8 cellular contexts compared by ENCODE assay signal in genomic region chr20:56469077-56469449, GRCh38. TPM values are rescaled to one million over a fixed set of nuclear protein-coding genes. Genes with fewer than 3 reads are reported as not detected.
A peak's percentile ranks its signal among the peaks of the same experiment; 100 is the strongest.
DNase-seq lines count a peak whose midpoint lies in the region; ATAC-seq and TF ChIP-seq lines count a peak whose summit lies in the region.

No MANE protein-coding gene starts in this region.

- H3K36me3 ChIP-seq in HCT116 (ENCODE audit: control insufficient read depth in 1 of 2, insufficient read depth in 2 of 2, low read length in 2 of 2) (peaks cover 0 to 10% of the 10 kb centered on the region in 2 experiments; a peak in 3 of 4 replicates), hepatocyte (replicated peaks; ENCODE audit: insufficient read depth, low read depth) (no peaks in the 10 kb centered on the region), smooth muscle cell (ENCODE audit: low read depth) (peaks cover 7% of the 10 kb centered on the region)

- H3K9ac ChIP-seq in HCT116 (ENCODE audit: low read length) = peak overlapping the region; percentile 83
- peak overlapping the region; percentile 95 for H3K9ac ChIP-seq in smooth muscle cell (ENCODE audit: low read depth)

- no peak for DNase-seq in HCT116 (ENCODE audit: low read depth, low spot score)
- DNase-seq in activated CD8-positive, alpha-beta T cell treated with anti-CD3 and anti-CD28 coated beads for 36 hours = no peak
- DNase-seq in hepatocyte (ENCODE audit: low spot score) = no peak
- DNase-seq in smooth muscle cell (lab: John Stamatoyannopoulos, UW; ENCODE audit: unreplicated experiment) = no peak
- no peak for DNase-seq in NCI-H2107 (lab: John Stamatoyannopoulos, UW)
- DNase-seq in NCI-H1930 (lab: John Stamatoyannopoulos, UW) = no peak

- TF ChIP-seq RAD21 in HCT116 (IDR thresholded peaks at IDR 0.05; ENCODE audit: low read depth) = no peak

- no peak for TF ChIP-seq CTCF in HCT116 (IDR thresholded peaks at IDR 0.05 in 2 of 3, conservative IDR thresholded peaks at IDR 0.05 in 1 of 3; ENCODE audit: borderline replicate concordance in 1 of 3, insufficient read depth in 1 of 3, low read depth in 2 of 3, low read length in 2 of 3)
- TF ChIP-seq CTCF in activated CD8-positive, alpha-beta T cell treated with anti-CD3 and anti-CD28 coated beads for 36 hours (IDR thresholded peaks at IDR 0.05) = no peak
- TF ChIP-seq CTCF in hepatocyte (IDR thresholded peaks at IDR 0.05; ENCODE audit: poor library complexity) = no peak
- no peak for TF ChIP-seq CTCF in smooth muscle cell (IDR thresholded peaks at IDR 0.05; ENCODE audit: borderline replicate concordance, insufficient read depth, poor library complexity, severe bottlenecking)

- RAD21 ChIA-PET in HCT116 (lab: Charles Lee; ENCODE audit: low non-redundant PET in 1 of 2, low total read pairs in 2 of 2, uncharacterized antibody in 2 of 2, unreplicated experiment in 2 of 2) = no interaction called here

- CTCF ChIA-PET in HCT116 (lab: Charles Lee) = no interaction called here
- CTCF ChIA-PET in activated CD8-positive, alpha-beta T cell treated with anti-CD3 and anti-CD28 coated beads for 36 hours (lab: Charles Lee) = interaction anchor here (0.7 to 2.0 kb wide), 4 partner anchors 29 to 74 kb away, joined by 3 to 8 read pairs (median 3); no protein-coding TSS in a partner anchor

- H4K20me1 ChIP-seq in HCT116 (ENCODE audit: insufficient read depth) = no peaks in the 10 kb centered on the region
- H4K20me1 ChIP-seq in hepatocyte (ENCODE audit: insufficient read depth, poor library complexity, severe bottlenecking) = no peaks in the 10 kb centered on the region
- H4K20me1 ChIP-seq in smooth muscle cell (ENCODE audit: low read depth) = no peaks in the 10 kb centered on the region

- 29% methylated on average over 8 of the region's 8 CpGs for WGBS in hepatocyte (ENCODE audit: low lambda C conversion rate, missing lambda C conversion rate)
- 41% methylated on average over 8 of the region's 8 CpGs for WGBS in smooth muscle cell (ENCODE audit: low lambda C conversion rate)

- H2AFZ ChIP-seq in HCT116 (ENCODE audit: low read depth, low read length, poor library complexity, severe bottlenecking) = no peak overlapping the region
- H2AFZ ChIP-seq in hepatocyte = peak overlapping the region; percentile 92
- H2AFZ ChIP-seq in smooth muscle cell (ENCODE audit: low read depth) = peak overlapping the region; percentile 83

- H3K27me3 Mint-ChIP-seq in activated CD8-positive, alpha-beta T cell treated with anti-CD3 and anti-CD28 coated beads for 36 hours = no peaks in the 10 kb centered on the region

- H3K79me2 ChIP-seq in HCT116 (ENCODE audit: insufficient read depth, low read length) (peaks cover 40% of the 10 kb centered on the region), hepatocyte (peaks cover 28% of the 10 kb centered on the region), smooth muscle cell (ENCODE audit: low read depth) (peaks cover 33% of the 10 kb centered on the region)

- ATAC-seq in HCT116 (no peak), GM18520 (IDR thresholded peaks at IDR 0.05; ENCODE audit: unreplicated experiment) (no peak), HG02763 (IDR thresholded peaks at IDR 0.05; ENCODE audit: unreplicated experiment) (no peak)
- no peak for ATAC-seq in activated CD8-positive, alpha-beta T cell treated with anti-CD3 and anti-CD28 coated beads for 36 hours

- no TSS peak for BruUV-seq in HCT116 (replicated peaks; lab: Mats Ljungman, UMichigan)

- H3K27ac Mint-ChIP-seq in activated CD8-positive, alpha-beta T cell treated with anti-CD3 and anti-CD28 coated beads for 36 hours = peak overlapping the region; percentile 100

- peaks cover 17% of the 10 kb centered on the region for H3K36me3 Mint-ChIP-seq in activated CD8-positive, alpha-beta T cell treated with anti-CD3 and anti-CD28 coated beads for 36 hours (ENCODE audit: low read depth)

- H3K9me3 Mint-ChIP-seq in activated CD8-positive, alpha-beta T cell treated with anti-CD3 and anti-CD28 coated beads for 36 hours = no peaks in the 10 kb centered on the region

- peak overlapping the region; percentile 26; the same call in 1 of the 2 replicates for H3K27ac ChIP-seq in HCT116 (ENCODE audit: low read depth, low read length)
- peak overlapping the region; percentile 84 for H3K27ac ChIP-seq in hepatocyte
- peak overlapping the region; percentile 82 for H3K27ac ChIP-seq in smooth muscle cell (ENCODE audit: low read depth)

- H3K4me3 ChIP-seq in HCT116 (replicated peaks in 1 of 2; ENCODE audit: low read depth in 1 of 2, low read length in 2 of 2) (peak overlapping the region; percentile 85 to 99), hepatocyte (peak overlapping the region; percentile 81), smooth muscle cell (peak overlapping the region; percentile 82)

- H3K4me2 ChIP-seq in HCT116 (ENCODE audit: low read length) = peak overlapping the region; percentile 79
- peak overlapping the region; percentile 78 for H3K4me2 ChIP-seq in hepatocyte
- H3K4me2 ChIP-seq in smooth muscle cell = peak overlapping the region; percentile 94

- POLR2A ChIA-PET in HCT116 (lab: Charles Lee) = no interaction called here
- POLR2A ChIA-PET in activated CD8-positive, alpha-beta T cell treated with anti-CD3 and anti-CD28 coated beads for 36 hours (lab: Charles Lee) = interaction anchor here (0.9 to 1.9 kb wide), 6 partner anchors 12 to 95 kb away, joined by 3 to 9 read pairs (median 4); partner anchors contain the start of genes AURKA and CSTF1

- intact Hi-C loops in HCT116 (cut with micrococcal nuclease) = loop anchor here (5.0 kb wide), 1 partner anchor 77 kb away; the partner anchor contains the start of genes AURKA and CSTF1
- intact Hi-C loops in activated CD8-positive, alpha-beta T cell treated with anti-CD3 and anti-CD28 coated beads for 36 hours (cut with micrococcal nuclease) = loop anchor here (5.0 kb wide), 2 partner anchors 57 to 77 kb away; partner anchors contain the start of genes AURKA, CASS4 and CSTF1

- H3K9me2 ChIP-seq in HCT116 (ENCODE audit: insufficient read depth) (no peaks in the 10 kb centered on the region), hepatocyte (replicated peaks; ENCODE audit: insufficient read depth) (no peaks in the 10 kb centered on the region)

- TF ChIP-seq POLR2A in HCT116 (IDR thresholded peaks at IDR 0.05; ENCODE audit: borderline replicate concordance, extremely low read depth, insufficient read depth, insufficient read length) = no peak

- peak overlapping the region; percentile 100 for H3K4me3 Mint-ChIP-seq in activated CD8-positive, alpha-beta T cell treated with anti-CD3 and anti-CD28 coated beads for 36 hours

- no peaks in the 10 kb centered on the region for H3K9me3 ChIP-seq in HCT116 (ENCODE audit: control insufficient read depth in 1 of 2, insufficient read depth in 1 of 2, low read depth in 1 of 2, low read length in 2 of 2)
- H3K9me3 ChIP-seq in hepatocyte (ENCODE audit: low read depth) = no peaks in the 10 kb centered on the region
- H3K9me3 ChIP-seq in smooth muscle cell (replicated peaks; ENCODE audit: low read depth) = no peaks in the 10 kb centered on the region

- H3K27me3 ChIP-seq in HCT116 (ENCODE audit: insufficient read depth, low read length) = no peaks in the 10 kb centered on the region
- H3K27me3 ChIP-seq in hepatocyte = no peaks in the 10 kb centered on the region
- no peaks in the 10 kb centered on the region for H3K27me3 ChIP-seq in smooth muscle cell (ENCODE audit: low read depth)

- H3K4me1 Mint-ChIP-seq in activated CD8-positive, alpha-beta T cell treated with anti-CD3 and anti-CD28 coated beads for 36 hours (ENCODE audit: low read depth) = peaks cover 31% of the 10 kb centered on the region

- no peaks in the 10 kb centered on the region for H3F3A ChIP-seq in smooth muscle cell (ENCODE audit: low read depth)

- H3K4me1 ChIP-seq in HCT116 (ENCODE audit: control insufficient read depth in 1 of 2, insufficient read depth in 2 of 2, low read length in 2 of 2) = peaks cover 15 to 22% of the 10 kb centered on the region in 2 experiments; a peak in 3 of 4 replicates
- H3K4me1 ChIP-seq in hepatocyte (ENCODE audit: insufficient read depth) = peaks cover 9% of the 10 kb centered on the region
- peaks cover 5% of the 10 kb centered on the region for H3K4me1 ChIP-seq in smooth muscle cell (ENCODE audit: low read depth)

TF ChIP-seq in HCT116, 20 proteins besides CTCF, POLR2A, EP300 and RAD21:
- TF ChIP-seq SIN3A (IDR thresholded peaks at IDR 0.05; ENCODE audit: low read depth) = no peak
TF ChIP-seq in HCT116: peak in this region for 0.

RNA-seq across cellular contexts. Expression of gene RTF2, which starts 0.6 kb away (rescaled TPM):
- total RNA-seq in HCT116 (2021; ENCODE audit: unreplicated experiment) (73.8 TPM), hepatocyte (50.5 and 59.2 TPM in 2 replicates), smooth muscle cell (35.1 and 38.0 TPM in 2 replicates)
- 51.5 and 54.3 TPM in 2 replicates for polyA plus RNA-seq in HCT116 (2012)
- total RNA-seq in activated CD8-positive, alpha-beta T cell treated with anti-CD3 and anti-CD28 coated beads for 36 hours = 10 to 100 TPM; 72.0 to 76.7 TPM
- polyA plus RNA-seq in hepatocyte (95.3 and 99.8 TPM in 2 replicates), smooth muscle cell (106 and 109 TPM in 2 replicates)

RNA-seq across cellular contexts. Expression of gene FAM209A, which starts 55.5 kb away (rescaled TPM):
- total RNA-seq in HCT116 (2021; ENCODE audit: unreplicated experiment) (0.34 TPM), hepatocyte (0.40 TPM in 1 of 2 replicates, not detected in the other), smooth muscle cell (not detected in 2 replicates)
- polyA plus RNA-seq in HCT116 (2012) = 0.29 and 0.34 TPM in 2 replicates
- total RNA-seq in activated CD8-positive, alpha-beta T cell treated with anti-CD3 and anti-CD28 coated beads for 36 hours = 1 to 10 TPM in 1 of 2 experiments, under 1 TPM in 1; 0.83 to 1.1 TPM
- polyA plus RNA-seq in hepatocyte (0.89 TPM in 1 of 2 replicates, not detected in the other), smooth muscle cell (0.35 TPM in 1 of 2 replicates, not detected in the other)

RNA-seq across cellular contexts. Expression of gene CASS4, which starts 57.0 kb away (rescaled TPM):
- total RNA-seq in HCT116 (2021; ENCODE audit: unreplicated experiment) = 0.17 TPM
- 0.01 and 0.05 TPM in 2 replicates for polyA plus RNA-seq in HCT116 (2012)
- 1 to 10 TPM; 3.5 to 3.7 TPM for total RNA-seq in activated CD8-positive, alpha-beta T cell treated with anti-CD3 and anti-CD28 coated beads for 36 hours
- total RNA-seq in hepatocyte = 0.13 TPM in 1 of 2 replicates, not detected in the other
- 0.50 TPM in 1 of 2 replicates, not detected in the other for polyA plus RNA-seq in hepatocyte
- 0.22 TPM in 1 of 2 replicates, not detected in the other for total RNA-seq in smooth muscle cell
- 0.07 and 0.34 TPM in 2 replicates for polyA plus RNA-seq in smooth muscle cell

Comparison
In these comparisons a context has a peak if more than half of its experiments do, and no peak if none do; other contexts are left out.
1. H3K27ac ChIP-seq: peak in every context shown above with its lines; median percentile 84 in hepatocyte; 82 in smooth muscle cell; 26 in HCT116.